ENCODE assay signal across 8 cellular contexts in genomic region chr19:17847538-17848366, GRCh38. TPM values are rescaled to one million over a fixed set of nuclear protein-coding genes. Genes with fewer than 3 reads are reported as not detected.
A peak's percentile ranks its signal among the peaks of the same experiment; 100 is the strongest.
DNase-seq lines count a peak whose midpoint lies in the region; ATAC-seq and TF ChIP-seq lines count a peak whose summit lies in the region.

TSS of gene JAK3 (minus strand) at chr19:17847982. CDS start at chr19:17844417, 3,565 bp downstream.

- H3K4me1 ChIP-seq in endodermal cell (ENCODE audit: control insufficient read depth, insufficient read depth, low read length) (peaks cover under 1% of the 10 kb centered on the region), mucosa of descending colon (ENCODE audit: low read depth) (no peaks in the 10 kb centered on the region), SJCRH30 (peaks cover 4% of the 10 kb centered on the region; the same call in 1 of the 2 replicates)

- H3K27ac Mint-ChIP-seq in activated CD8-positive, alpha-beta memory T cell treated with anti-CD3 and anti-CD28 coated beads, Interleukin-2, amount 10 ng/mL, durations not matched to agents 7 days and 5 days = peak within 1 kb of the TSS; percentile 95
- H3K27ac Mint-ChIP-seq in endodermal cell = no peak within 1 kb of the TSS

- CTCF ChIA-PET in activated CD8-positive, alpha-beta memory T cell treated with anti-CD3 and anti-CD28 coated beads, Interleukin-2, amount 10 ng/mL, durations not matched to agents 7 days and 5 days (lab: Charles Lee) = interaction anchor here (1.3 to 7.0 kb wide), 5 partner anchors 8 to 99 kb away, joined by 3 to 58 read pairs (median 4); partner anchors contain the start of genes CCDC124 and RPL18A

- H3K27ac ChIP-seq in endodermal cell (ENCODE audit: low read depth, low read length) = no peak within 1 kb of the TSS
- H3K27ac ChIP-seq in SJCRH30 = no peak within 1 kb of the TSS

- peaks cover 70% of the 10 kb centered on the region for H3K4me1 Mint-ChIP-seq in activated CD8-positive, alpha-beta memory T cell treated with anti-CD3 and anti-CD28 coated beads, Interleukin-2, amount 10 ng/mL, durations not matched to agents 7 days and 5 days
- no peaks in the 10 kb centered on the region for H3K4me1 Mint-ChIP-seq in endodermal cell

- peak within 1 kb of the TSS; percentile 86 for H3K4me3 Mint-ChIP-seq in activated CD8-positive, alpha-beta memory T cell treated with anti-CD3 and anti-CD28 coated beads, Interleukin-2, amount 10 ng/mL, durations not matched to agents 7 days and 5 days
- H3K4me3 Mint-ChIP-seq in endodermal cell = peak within 1 kb of the TSS; percentile 47

- peaks cover 24% of the 10 kb centered on the region for H3K36me3 Mint-ChIP-seq in activated CD8-positive, alpha-beta memory T cell treated with anti-CD3 and anti-CD28 coated beads, Interleukin-2, amount 10 ng/mL, durations not matched to agents 7 days and 5 days
- H3K36me3 Mint-ChIP-seq in endodermal cell (ENCODE audit: low read depth) = no peaks in the 10 kb centered on the region

- H3K27me3 ChIP-seq in endodermal cell (ENCODE audit: control insufficient read depth, insufficient read depth, low read length, poor library complexity, severe bottlenecking) = peaks cover 15% of the 10 kb centered on the region
- peaks cover 8% of the 10 kb centered on the region; the same call in 1 of the 2 replicates for H3K27me3 ChIP-seq in SJCRH30

- ATAC-seq in GM19324 (IDR thresholded peaks at IDR 0.05; ENCODE audit: low FRiP score, unreplicated experiment) = peak; percentile 56
- ATAC-seq in activated CD8-positive, alpha-beta memory T cell treated with anti-CD3 and anti-CD28 coated beads, Interleukin-2, amount 10 ng/mL, durations not matched to agents 7 days and 5 days = peak; percentile 81
- ATAC-seq in mucosa of descending colon = peak; percentile 75

- 26 to 46% methylated on average over 15 to 40 of the region's 40 CpGs for WGBS in endodermal cell (ENCODE audit: insufficient coverage in 1 of 2, insufficient read length in 1 of 2), 2 experiments

- intact Hi-C loops in mucosa of descending colon (cut with DNase I, micrococcal nuclease) = no loop called here

- H3K36me3 ChIP-seq in endodermal cell (ENCODE audit: control insufficient read depth, insufficient read depth, low read length) (no peaks in the 10 kb centered on the region), mucosa of descending colon (ENCODE audit: low read depth) (no peaks in the 10 kb centered on the region), SJCRH30 (no peaks in the 10 kb centered on the region)

- no peaks in the 10 kb centered on the region for H3K9me3 ChIP-seq in endodermal cell (ENCODE audit: control insufficient read depth, low read length)
- H3K9me3 ChIP-seq in mucosa of descending colon = no peaks in the 10 kb centered on the region
- H3K9me3 ChIP-seq in SJCRH30 (replicated peaks) = no peaks in the 10 kb centered on the region

- no peaks in the 10 kb centered on the region for H3K27me3 Mint-ChIP-seq in activated CD8-positive, alpha-beta memory T cell treated with anti-CD3 and anti-CD28 coated beads, Interleukin-2, amount 10 ng/mL, durations not matched to agents 7 days and 5 days
- H3K27me3 Mint-ChIP-seq in endodermal cell (ENCODE audit: insufficient read depth) = peaks cover 40% of the 10 kb centered on the region

- H3K9me3 Mint-ChIP-seq in activated CD8-positive, alpha-beta memory T cell treated with anti-CD3 and anti-CD28 coated beads, Interleukin-2, amount 10 ng/mL, durations not matched to agents 7 days and 5 days (ENCODE audit: low read depth) = no peaks in the 10 kb centered on the region
- H3K9me3 Mint-ChIP-seq in endodermal cell = no peaks in the 10 kb centered on the region

- TF ChIP-seq CTCF in endodermal cell (conservative IDR thresholded peaks at IDR 0.05) (no peak), mucosa of descending colon (IDR thresholded peaks at IDR 0.05) (no peak)

- DNase-seq in AG08395 (ENCODE audit: low spot score) (peak; percentile 92), NCI-H1092 (lab: John Stamatoyannopoulos, UW) (peak; percentile 21), endodermal cell (peak; percentile 97), mucosa of descending colon (peak; percentile 61 to 87 (median 70)), SJCRH30 (no peak)
- DNase-seq in activated CD8-positive, alpha-beta memory T cell treated with anti-CD3 and anti-CD28 coated beads, Interleukin-2, amount 10 ng/mL, durations not matched to agents 7 days and 5 days = peak; percentile 94
- peak; percentile 81 to 87 for DNase-seq in stimulated activated CD8-positive, alpha-beta memory T cell treated with anti-CD3 and anti-CD28 coated beads, Interleukin-2, amount 100 ng/mL, for 48 hours (ENCODE audit: low read depth in 2 of 2)

- no peak within 1 kb of the TSS for H3K9ac ChIP-seq in endodermal cell (ENCODE audit: extremely low read depth, low read length, poor library complexity, severe bottlenecking)

- H3K4me3 ChIP-seq in endodermal cell (ENCODE audit: low read length) (no peak within 1 kb of the TSS), mucosa of descending colon (no peak within 1 kb of the TSS), SJCRH30 (no peak within 1 kb of the TSS)

RNA-seq across cellular contexts. Expression of gene JAK3, which starts in this region (rescaled TPM):
- 100 to 1,000 TPM; 137 to 146 TPM for total RNA-seq in activated CD8-positive, alpha-beta memory T cell treated with anti-CD3 and anti-CD28 coated beads, Interleukin-2, amount 10 ng/mL, durations not matched to agents 7 days and 5 days
- 1 to 10 TPM; 2.8 to 3.2 TPM for total RNA-seq in endodermal cell
- 2.7 TPM for polyA plus RNA-seq in endodermal cell (2013, experiment 1 of 2)
- 3.0 TPM for polyA plus RNA-seq in endodermal cell (2013, experiment 2 of 2)
- total RNA-seq in mucosa of descending colon = 1 to 10 TPM; 3.1 to 9.1 (median 5.4) TPM
- total RNA-seq in SJCRH30 (2014; rRNA removed; shearing (Covaris generic)) = 0.03 and 0.04 TPM in 2 replicates

Comparison
In these comparisons a context has a peak if more than half of its experiments do, and no peak if none do; other contexts are left out.
1. RNA of gene JAK3 (total RNA-seq): 137 to 146 TPM in activated CD8-positive, alpha-beta memory T cell treated with anti-CD3 and anti-CD28 coated beads, Interleukin-2, amount 10 ng/mL, durations not matched to agents 7 days and 5 days; 3.1 to 9.1 TPM in mucosa of descending colon, 2.8 to 3.2 TPM in endodermal cell and 0.03 to 0.04 TPM in SJCRH30; every median in the first group is over 10 times any median in the second.
2. DNase-seq: peak in AG08395 (single experiment), NCI-H1092 (single experiment), activated CD8-positive, alpha-beta memory T cell treated with anti-CD3 and anti-CD28 coated beads, Interleukin-2, amount 10 ng/mL, durations not matched to agents 7 days and 5 days (single experiment), endodermal cell (single experiment), mucosa of descending colon (3 of 3) and stimulated activated CD8-positive, alpha-beta memory T cell treated with anti-CD3 and anti-CD28 coated beads, Interleukin-2, amount 100 ng/mL, for 48 hours (2 of 2); none in SJCRH30 (0 of 2).
3. Peak in every context shown above with its lines, with median percentiles within 50 percentile points of each other: ATAC-seq.